Comparison of ENCODE assay signal across 1 cellular context in the genomic region with DNA sequence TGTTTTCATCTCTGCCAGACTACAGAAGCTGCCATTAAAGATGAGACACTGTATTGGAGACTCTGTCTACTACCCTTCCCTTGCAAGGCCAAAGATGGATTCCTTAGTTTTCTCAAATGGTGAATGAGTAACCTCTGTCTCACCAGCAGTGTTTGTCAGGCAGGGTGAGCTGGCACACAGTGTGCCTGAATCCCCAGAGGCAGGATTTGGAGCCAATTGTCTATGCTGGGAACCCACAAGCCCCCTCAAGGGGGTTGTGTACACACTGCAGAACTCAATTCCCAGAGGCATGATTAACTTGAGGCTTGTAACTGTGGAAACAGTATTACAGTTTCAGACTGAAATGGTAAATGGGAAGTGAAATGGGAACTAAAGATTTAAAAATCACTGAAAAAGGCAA.
TF ChIP-seq lines count a peak whose summit lies in the region.

No MANE protein-coding gene starts in this region.

TF ChIP-seq in SK-N-SH treated with all-trans-retinoic acid at 6 μM for 48 hours, 23 proteins besides CTCF, POLR2A, EP300 and RAD21 (continued from another document):
- TF ChIP-seq PATZ1 (CRISPR knock-in tag; IDR thresholded peaks at IDR 0.05; ENCODE audit: borderline replicate concordance) (no peak), TCF4 (CRISPR knock-in tag; IDR thresholded peaks at IDR 0.05; ENCODE audit: borderline replicate concordance) (no peak), CREB5 (CRISPR knock-in tag; IDR thresholded peaks at IDR 0.05; ENCODE audit: low read depth) (no peak), ZFP3 (CRISPR knock-in tag; IDR thresholded peaks at IDR 0.05) (no peak), OSR1 (CRISPR knock-in tag; IDR thresholded peaks at IDR 0.05) (no peak), GLIS3 (CRISPR knock-in tag; IDR thresholded peaks at IDR 0.05) (no peak)
